Comparison of ENCODE assay signal across 14 cellular contexts in genomic region chr2:44880125-44880483, GRCh38.
DNase-seq lines count a peak whose midpoint lies in the region; ATAC-seq, FAIRE-seq and TF ChIP-seq lines count a peak whose summit lies in the region.
"Had no signal": no experiment of that assay in that cellular context is flagged by ENCODE, and none has a peak within 500 bp of the region (broad histone marks: within the 10 kb centered on the region; RNA-seq: fewer than 3 reads in every experiment).

No MANE protein-coding gene starts in this region.

- TF ChIP-seq CTCF in D721Med (IDR thresholded peaks at IDR 0.05; ENCODE audit: insufficient read depth, missing control alignments) = no peak
- no peak for TF ChIP-seq CTCF in upper lobe of left lung (IDR thresholded peaks at IDR 0.05)

- no peak for ATAC-seq in SK-N-SH treated with all-trans-retinoic acid at 6 μM for 48 hours
- ATAC-seq in upper lobe of left lung (ENCODE audit: low FRiP score in 2 of 2) = no peak
- ATAC-seq: CD8-positive, alpha-beta T cell had no signal

- no peak for TF ChIP-seq EP300 in upper lobe of left lung (IDR thresholded peaks at IDR 0.05)

- H3K9me3 ChIP-seq in upper lobe of left lung = no peaks in the 10 kb centered on the region
- H3K9me3 ChIP-seq in effector memory CD4-positive, alpha-beta T cell (ENCODE audit: control insufficient read depth, low read length) = no peaks in the 10 kb centered on the region

- DNase-seq in D721Med (ENCODE audit: insufficient read length, low spot score) = no peak
- DNase-seq in NCI-H146 (lab: John Stamatoyannopoulos, UW) = peak; percentile 68
- DNase-seq in NCI-H187 (lab: John Stamatoyannopoulos, UW) = no peak
- DNase-seq in upper lobe of left lung = no peak
- no peak for DNase-seq in KG1 (lab: John Stamatoyannopoulos, UW)
- DNase-seq in effector memory CD4-positive, alpha-beta T cell = no peak
- DNase-seq: CD8-positive, alpha-beta T cell; COR-L47; IMR-90 had no signal

- no peaks in the 10 kb centered on the region for H3K36me3 ChIP-seq in upper lobe of left lung
- H3K36me3 ChIP-seq in effector memory CD4-positive, alpha-beta T cell (ENCODE audit: control insufficient read depth, insufficient read depth, low read length) = no peaks in the 10 kb centered on the region
- H3K36me3 ChIP-seq: HAP-1 had no signal

- no peaks in the 10 kb centered on the region for H3K27me3 ChIP-seq in upper lobe of left lung
- peaks cover 3% of the 10 kb centered on the region for H3K27me3 ChIP-seq in effector memory CD4-positive, alpha-beta T cell (replicated peaks; ENCODE audit: control insufficient read depth, insufficient read depth, low read length, poor library complexity, severe bottlenecking)

- no peak for TF ChIP-seq POLR2A in upper lobe of left lung (IDR thresholded peaks at IDR 0.05)

- H3K4me1 ChIP-seq in upper lobe of left lung = no peaks in the 10 kb centered on the region
- no peaks in the 10 kb centered on the region for H3K4me1 ChIP-seq in effector memory CD4-positive, alpha-beta T cell (ENCODE audit: control insufficient read depth, insufficient read depth, low read length, poor library complexity, severe bottlenecking)
- H3K4me1 ChIP-seq: HAP-1 had no signal

- 58 to 66% methylated on average over 8 of the region's 8 CpGs for WGBS in upper lobe of left lung, 2 donors

- peak; percentile 46 for FAIRE-seq in D721Med (lab: Jason Lieb, UNC)
- FAIRE-seq: A204.1, GM18507, H1 had no signal

- H3K27ac ChIP-seq in upper lobe of left lung = no peak overlapping the region
- H3K27ac ChIP-seq in effector memory CD4-positive, alpha-beta T cell (ENCODE audit: insufficient read depth, low read length, poor library complexity, severe bottlenecking) = no peak overlapping the region

- no peak overlapping the region for H3K4me3 ChIP-seq in upper lobe of left lung
- no peak overlapping the region for H3K4me3 ChIP-seq in effector memory CD4-positive, alpha-beta T cell (ENCODE audit: insufficient read depth, low read depth, low read length, poor library complexity, severe bottlenecking)
- H3K4me3 ChIP-seq: HAP-1 had no signal

TF ChIP-seq in SK-N-SH treated with all-trans-retinoic acid at 6 μM for 48 hours, 23 proteins besides CTCF, POLR2A, EP300 and RAD21:
- TF ChIP-seq POU6F1 (CRISPR knock-in tag; IDR thresholded peaks at IDR 0.05; ENCODE audit: borderline replicate concordance, low read depth) = no peak
- no peak for TF ChIP-seq PATZ1 (CRISPR knock-in tag; IDR thresholded peaks at IDR 0.05; ENCODE audit: borderline replicate concordance)
- TF ChIP-seq RARB (CRISPR knock-in tag; IDR thresholded peaks at IDR 0.05) = no peak
- 0 out of 2 replicates have a peak, but pooled peaks have one; percentile 31 for TF ChIP-seq CSRNP3 (CRISPR knock-in tag; IDR thresholded peaks at IDR 0.05)
- peak; percentile 33; the same call in 1 of the 2 replicates for TF ChIP-seq TSHZ2 (CRISPR knock-in tag; IDR thresholded peaks at IDR 0.05)
- TF ChIP-seq TCF4 (CRISPR knock-in tag; IDR thresholded peaks at IDR 0.05; ENCODE audit: borderline replicate concordance) = peak; percentile 86
